Comparison of ENCODE assay signal across 10 cellular contexts in genomic region chr6:136037885-136038460, GRCh38.
DNase-seq lines count a peak whose midpoint lies in the region; ATAC-seq, FAIRE-seq and TF ChIP-seq lines count a peak whose summit lies in the region.
"Had no signal": no experiment of that assay in that cellular context is flagged by ENCODE, and none has a peak within 500 bp of the region (broad histone marks: within the 10 kb centered on the region; RNA-seq: fewer than 3 reads in every experiment).

No MANE protein-coding gene starts in this region.

- H3K36me3 ChIP-seq in Caco-2 (ENCODE audit: control insufficient read depth, insufficient read depth, low read length), result no peaks in the 10 kb centered on the region

- H3K4me1 ChIP-seq in A549 (peaks cover 54% of the 10 kb centered on the region), Caco-2 (0 out of 2 replicates have a peak, but pooled peaks cover 7% of the 10 kb centered on the region)

- no peak overlapping the region for H3K4me2 ChIP-seq in A549

- peak overlapping the region; percentile 80 to 90 (median 89) for H3K4me3 Mint-ChIP-seq in nephron
- H3K4me3 Mint-ChIP-seq in Caco-2 (ENCODE audit: unreplicated experiment), result no peak overlapping the region

- ATAC-seq in A549 (no peak), GM21381 (IDR thresholded peaks at IDR 0.05; ENCODE audit: unreplicated experiment) (no peak)

- TF ChIP-seq EP300 in A549 (IDR thresholded peaks at IDR 0.05), result no peak

- CTCF ChIA-PET in A549 (lab: Yijun Ruan, JAX) (no interaction called here), Caco-2 (lab: Charles Lee) (no interaction called here)

- peaks cover 50% of the 10 kb centered on the region for H3K4me1 Mint-ChIP-seq in nephron
- H3K4me1 Mint-ChIP-seq in Caco-2 (ENCODE audit: low read depth, unreplicated experiment), result peaks cover 6% of the 10 kb centered on the region

- H3K27me3 Mint-ChIP-seq in nephron (ENCODE audit: low read depth), result no peaks in the 10 kb centered on the region
- H3K27me3 Mint-ChIP-seq in Caco-2 (ENCODE audit: insufficient read depth, unreplicated experiment), result no peaks in the 10 kb centered on the region

- no peaks in the 10 kb centered on the region for H3K36me3 Mint-ChIP-seq in nephron (ENCODE audit: low read depth)
- H3K36me3 Mint-ChIP-seq in Caco-2 (ENCODE audit: insufficient read depth, unreplicated experiment), result no peaks in the 10 kb centered on the region

- no peak for TF ChIP-seq POLR2A in A549 (IDR thresholded peaks at IDR 0.05; ENCODE audit: low read length)
- TF ChIP-seq POLR2A in GM12892 (IDR thresholded peaks at IDR 0.05; ENCODE audit: low read depth, low read length), result no peak

- intact Hi-C loops in Caco-2 (cut with micrococcal nuclease; ENCODE audit: unreplicated experiment), result no loop called here

- no peaks in the 10 kb centered on the region for H3K27me3 ChIP-seq in Caco-2 (replicated peaks; ENCODE audit: control insufficient read depth, insufficient read depth, low read length)

- TF ChIP-seq RAD21 in A549 (conservative IDR thresholded peaks at IDR 0.05 in 1 of 2, IDR thresholded peaks at IDR 0.05 in 1 of 2), result no peak

- no peaks in the 10 kb centered on the region for H3K9me3 ChIP-seq in A549
- H3K9me3 ChIP-seq in Caco-2, result no peaks in the 10 kb centered on the region

- peak overlapping the region; percentile 97 to 99 (median 99) for H3K27ac Mint-ChIP-seq in nephron
- H3K27ac Mint-ChIP-seq in Caco-2 (ENCODE audit: unreplicated experiment), result no peak overlapping the region

- H3K9me3 Mint-ChIP-seq in nephron (no peaks in the 10 kb centered on the region), Caco-2 (ENCODE audit: unreplicated experiment) (no peaks in the 10 kb centered on the region)

- TF ChIP-seq CTCF in A549 (IDR thresholded peaks at IDR 0.05) (no peak), nephron (IDR thresholded peaks at IDR 0.05; ENCODE audit: unreplicated experiment in 3 of 3) (no peak), Caco-2 (IDR thresholded peaks at IDR 0.05; ENCODE audit: insufficient read depth in 1 of 2, low read depth in 1 of 2, low read length in 1 of 2, severe bottlenecking in 1 of 2, unreplicated experiment in 1 of 2) (no peak)

- H3K27ac ChIP-seq in A549, result peak overlapping the region; percentile 48 to 80; a peak in 5 of 6 replicates

- WGBS in A549 (ENCODE audit: missing lambda C conversion rate), result 84% methylated on average over 11 of the region's 12 CpGs

- POLR2A ChIA-PET in A549 (lab: Yijun Ruan, JAX), result no interaction called here
- POLR2A ChIA-PET in Caco-2 (lab: Charles Lee), result no interaction called here

- no peak for DNase-seq in A549 (ENCODE audit: low read depth in 1 of 2, low spot score in 1 of 2)
- DNase-seq in NCI-H2227 (lab: John Stamatoyannopoulos, UW; ENCODE audit: unreplicated experiment), result peak; percentile 10
- DNase-seq in fibroblast of gingiva (ENCODE audit: low read depth), result peak; percentile 73
- DNase-seq in Caco-2, result no peak
- DNase-seq in CD1c-positive myeloid dendritic cell (ENCODE audit: extremely low spot score), result no peak
- DNase-seq in GM12892 (ENCODE audit: insufficient read length), result no peak
- DNase-seq: glutamatergic neuron, NCI-H2107 had no signal

- H3K4me3 ChIP-seq in A549 (no peak overlapping the region), Caco-2 (ENCODE audit: low read depth, low read length) (no peak overlapping the region)

- no TSS peak for BruUV-seq in Caco-2 (replicated peaks; lab: Mats Ljungman, UMichigan)

- FAIRE-seq in A549 (lab: Jason Lieb, UNC) (no peak), GM12892 (lab: Jason Lieb, UNC) (no peak)

TF ChIP-seq in A549, 52 proteins besides CTCF, POLR2A, EP300 and RAD21:
- TF ChIP-seq RFX5 (IDR thresholded peaks at IDR 0.05), result no peak
- TF ChIP-seq CHD2 (IDR thresholded peaks at IDR 0.05; ENCODE audit: low read length, partially characterized antibody), result no peak
- TF ChIP-seq GATA3 (IDR thresholded peaks at IDR 0.05; ENCODE audit: borderline replicate concordance), result no peak
- TF ChIP-seq JUN (IDR thresholded peaks at IDR 0.05), result no peak
- no peak for TF ChIP-seq JUNB (IDR thresholded peaks at IDR 0.05)
- TF ChIP-seq FOSL2 (IDR thresholded peaks at IDR 0.05), result no peak
- no peak for TF ChIP-seq FOSL2 (CRISPR knock-in tag; IDR thresholded peaks at IDR 0.05)
- no peak for TF ChIP-seq ZC3H11A (IDR thresholded peaks at IDR 0.05)
- TF ChIP-seq ESRRA (IDR thresholded peaks at IDR 0.05; ENCODE audit: borderline replicate concordance, low read length), result no peak
- no peak for TF ChIP-seq NFE2L2 (conservative IDR thresholded peaks at IDR 0.05; ENCODE audit: low read length)
- TF ChIP-seq, protein P1, sequence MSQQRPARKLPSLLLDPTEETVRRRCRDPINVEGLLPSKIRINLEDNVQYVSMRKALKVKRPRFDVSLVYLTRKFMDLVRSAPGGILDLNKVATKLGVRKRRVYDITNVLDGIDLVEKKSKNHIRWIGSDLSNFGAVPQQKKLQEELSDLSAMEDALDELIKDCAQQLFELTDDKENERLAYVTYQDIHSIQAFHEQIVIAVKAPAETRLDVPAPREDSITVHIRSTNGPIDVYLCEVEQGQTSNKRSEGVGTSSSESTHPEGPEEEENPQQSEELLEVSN (IDR thresholded peaks at IDR 0.05; ENCODE audit: borderline replicate concordance, low read depth), result no peak
- TF ChIP-seq CHD4 (IDR thresholded peaks at IDR 0.05; ENCODE audit: borderline replicate concordance), result no peak
- TF ChIP-seq EHF (CRISPR knock-in tag; IDR thresholded peaks at IDR 0.05), result no peak
- TF ChIP-seq HOXB13 (CRISPR knock-in tag; IDR thresholded peaks at IDR 0.05; ENCODE audit: low read depth), result no peak
- TF ChIP-seq RCOR1 (IDR thresholded peaks at IDR 0.05; ENCODE audit: low read depth, low read length), result no peak
- TF ChIP-seq, protein P2, sequence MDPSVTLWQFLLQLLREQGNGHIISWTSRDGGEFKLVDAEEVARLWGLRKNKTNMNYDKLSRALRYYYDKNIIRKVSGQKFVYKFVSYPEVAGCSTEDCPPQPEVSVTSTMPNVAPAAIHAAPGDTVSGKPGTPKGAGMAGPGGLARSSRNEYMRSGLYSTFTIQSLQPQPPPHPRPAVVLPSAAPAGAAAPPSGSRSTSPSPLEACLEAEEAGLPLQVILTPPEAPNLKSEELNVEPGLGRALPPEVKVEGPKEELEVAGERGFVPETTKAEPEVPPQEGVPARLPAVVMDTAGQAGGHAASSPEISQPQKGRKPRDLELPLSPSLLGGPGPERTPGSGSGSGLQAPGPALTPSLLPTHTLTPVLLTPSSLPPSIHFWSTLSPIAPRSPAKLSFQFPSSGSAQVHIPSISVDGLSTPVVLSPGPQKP (IDR thresholded peaks at IDR 0.05; ENCODE audit: low read depth, low read length), result no peak
- TF ChIP-seq HOXB5 (CRISPR knock-in tag; IDR thresholded peaks at IDR 0.05), result no peak
- no peak for TF ChIP-seq CEBPB (IDR thresholded peaks at IDR 0.05)

Comparison
In these comparisons a context has a peak if more than half of its experiments do, and no peak if none do; other contexts are left out.
1. DNase-seq: peak in NCI-H2227 (single experiment) and fibroblast of gingiva (single experiment); none in A549 (0 of 2), Caco-2 (0 of 2), CD1c-positive myeloid dendritic cell (single experiment) and GM12892 (single experiment).